In genomic region chr21:36480618-36481017, GRCh38 we compare ENCODE assay signal across 31 cellular contexts. TPM values are rescaled to one million over a fixed set of nuclear protein-coding genes. Genes with fewer than 3 reads are reported as not detected.
"Had no signal": no experiment of that assay in that cellular context is flagged by ENCODE, and none has a peak within 500 bp of the region (broad histone marks: within the 10 kb centered on the region; RNA-seq: fewer than 3 reads in every experiment).

No MANE protein-coding gene starts in this region.

- FAIRE-seq: bronchial epithelial cell, TTC549 had no signal

- DNase-seq: activated CD4-positive, alpha-beta T cell treated with anti-CD3 and anti-CD28 coated beads, Interleukin-2, amount 10 ng/mL, durations not matched to agents 24 days and 14 days; activated CD4-positive, alpha-beta T cell treated with anti-CD3 and anti-CD28 coated beads, Interleukin-2, amount 50 U/mL, for 4 hours; activated CD8-positive, alpha-beta T cell treated with anti-CD3 and anti-CD28 coated beads for 36 hours; activated gamma-delta T cell treated with Interleukin-2 at 50 U/mL for 16 hours; activated naive CD4-positive, alpha-beta T cell treated with anti-CD3 and anti-CD28 coated beads for 36 hours; activated T-cell treated with anti-CD3 and anti-CD28 coated beads, Interleukin-2, amount 50 U/mL, for 1 hour; activated T-cell treated with anti-CD3 and anti-CD28 coated beads, Interleukin-2, amount 50 U/mL, for 72 hours; adrenal gland; central memory CD4-positive, alpha-beta T cell; Kasumi-1; KG1; MG63; NCI-H1048; NCI-H1436 treated with DMSO at 0.1 percent for 48 hours; NCI-H1694 treated with DMSO at 0.1 percent for 48 hours; NCI-H2029; NCI-H510A; NCI-H526; NCI-H748 treated with DMSO at 0.1 percent for 48 hours; NK-92 treated with Interleukin-12 subunit alpha and Interleukin-12 subunit beta, amount 100 ng/mL, for 24 hours; PC-3; Peyer's patch; RPMI8226; SHP77 treated with DMSO at 0.1 percent for 48 hours; SK-N-SH had no signal

- H3K9me3 ChIP-seq: adrenal gland, MG63, Peyer's patch, SJSA1, SK-N-SH had no signal

- H3K4me1 ChIP-seq: adrenal gland, Peyer's patch had no signal

- H3K4me3 ChIP-seq: adrenal gland, MG63, Peyer's patch, SJSA1 had no signal

- ATAC-seq: activated CD8-positive, alpha-beta T cell treated with anti-CD3 and anti-CD28 coated beads for 36 hours; activated naive CD4-positive, alpha-beta T cell treated with anti-CD3 and anti-CD28 coated beads, Interleukin-2, amount 50 U/mL, for 72 hours; activated T-cell treated with anti-CD3 and anti-CD28 coated beads, Interleukin-2, amount 50 U/mL, for 72 hours; activated T-helper 17 cell treated with anti-CD3 and anti-CD28 coated beads, Interleukin-2, amount 50 U/mL, for 72 hours; PC-3 had no signal

- H3K9ac ChIP-seq: SK-N-SH had no signal

- H3K27me3 ChIP-seq: adrenal gland, MG63, Peyer's patch, SJSA1 had no signal

- H3K36me3 ChIP-seq: adrenal gland, MG63, Peyer's patch, SJSA1 had no signal

- H3K27ac ChIP-seq: adrenal gland, Peyer's patch, SJSA1 had no signal

- H3K4me2 ChIP-seq: SK-N-SH had no signal

RNA-seq across cellular contexts. Expression of gene CLDN14, which starts 0.7 kb away (rescaled TPM):
- total RNA-seq: activated CD4-positive, alpha-beta T cell treated with anti-CD3 and anti-CD28 coated beads, Interleukin-2, amount 10 ng/mL, durations not matched to agents 24 days and 14 days; activated CD8-positive, alpha-beta memory T cell treated with anti-CD3 and anti-CD28 coated beads for 36 hours; activated CD8-positive, alpha-beta T cell treated with anti-CD3 and anti-CD28 coated beads for 36 hours; activated naive CD4-positive, alpha-beta T cell treated with anti-CD3 and anti-CD28 coated beads for 36 hours; activated naive CD4-positive, alpha-beta T cell treated with anti-CD3 and anti-CD28 coated beads, Interleukin-2, amount 50 U/mL, for 72 hours; activated T-cell treated with anti-CD3 and anti-CD28 coated beads, Interleukin-2, amount 50 U/mL, for 72 hours; adrenal gland; bronchial epithelial cell; Peyer's patch; SJSA1 had no signal
- polyA plus RNA-seq: adrenal gland, SK-N-SH had no signal
